Comparison of ENCODE assay signal across 23 cellular contexts in genomic region chr12:127781336-127781735, GRCh38.
DNase-seq lines count a peak whose midpoint lies in the region; ATAC-seq and TF ChIP-seq lines count a peak whose summit lies in the region.
"Had no signal": no experiment of that assay in that cellular context is flagged by ENCODE, and none has a peak within 500 bp of the region (broad histone marks: within the 10 kb centered on the region; RNA-seq: fewer than 3 reads in every experiment).

No MANE protein-coding gene starts in this region.

- H3K4me3 ChIP-seq in mucosa of descending colon, result no peak overlapping the region
- no peak overlapping the region for H3K4me3 ChIP-seq in lower leg skin (ENCODE audit: low read depth, poor library complexity, severe bottlenecking)
- H3K4me3 ChIP-seq: BLaER1, HAP-1, SJCRH30 had no signal

- 88 to 89% methylated on average over 5 of the region's 5 CpGs for WGBS in lower leg skin, 2 donors

- H3K9me3 ChIP-seq in mucosa of descending colon, result no peaks in the 10 kb centered on the region
- H3K9me3 ChIP-seq: BLaER1, HAP-1, SJCRH30 had no signal

- TF ChIP-seq POLR2A in lower leg skin (IDR thresholded peaks at IDR 0.05), result no peak

- no peaks in the 10 kb centered on the region for H3K36me3 ChIP-seq in mucosa of descending colon (ENCODE audit: low read depth)
- H3K36me3 ChIP-seq: BLaER1, HAP-1, SJCRH30 had no signal

- ATAC-seq in mucosa of descending colon, result no peak
- ATAC-seq: PC-3, SK-N-SH treated with all-trans-retinoic acid at 6 μM for 48 hours had no signal

- intact Hi-C loops in mucosa of descending colon (cut with DNase I, micrococcal nuclease) (no loop called here), lower leg skin (cut with DNase I; ENCODE audit: low total_unique reads) (no loop called here)

- H3K4me1 ChIP-seq in mucosa of descending colon (ENCODE audit: low read depth), result no peaks in the 10 kb centered on the region
- H3K4me1 ChIP-seq: BLaER1, HAP-1, SJCRH30 had no signal

- no peak for TF ChIP-seq CTCF in mucosa of descending colon (IDR thresholded peaks at IDR 0.05)
- TF ChIP-seq CTCF in lower leg skin (IDR thresholded peaks at IDR 0.05), result no peak

- DNase-seq in NCI-H748 (lab: John Stamatoyannopoulos, UW; ENCODE audit: unreplicated experiment), result peak; percentile 60
- DNase-seq in NCI-H748 treated with DMSO at 0.1 percent for 48 hours (lab: John Stamatoyannopoulos, UW), result no peak
- DNase-seq in NCI-H446 treated with DMSO at 0.1 percent for 48 hours (lab: John Stamatoyannopoulos, UW), result peak; percentile 12
- DNase-seq in cerebellar nuclear complex (lab: John Stamatoyannopoulos, UW), result peak; percentile 45 to 85
- no peak for DNase-seq in mucosa of descending colon
- DNase-seq in lower leg skin (ENCODE audit: low spot score in 2 of 2), result no peak
- DNase-seq in NCI-H2029 (lab: John Stamatoyannopoulos, UW), result no peak
- DNase-seq: CD4-positive, CD25-positive, alpha-beta regulatory T cell; DMS53; GOT3; HFFc6; KBM-7; MV-4-11; NCI-H2081 treated with DMSO at 0.1 percent for 48 hours; NCI-H2227 treated with DMSO at 0.1 percent for 48 hours; NCI-H510A; NCI-H82; NK-92 treated with Interleukin-12 subunit alpha and Interleukin-12 subunit beta, amount 100 ng/mL, for 24 hours; PC-3 had no signal

Comparison
In these comparisons a context has a peak if more than half of its experiments do, and no peak if none do; other contexts are left out.
1. DNase-seq: peak in NCI-H748 (single experiment), NCI-H446 treated with DMSO at 0.1 percent for 48 hours (single experiment) and cerebellar nuclear complex (2 of 2); none in NCI-H748 treated with DMSO at 0.1 percent for 48 hours (single experiment), mucosa of descending colon (0 of 3), lower leg skin (0 of 2) and NCI-H2029 (single experiment).